11 cellular contexts compared by ENCODE assay signal in the genomic region with DNA sequence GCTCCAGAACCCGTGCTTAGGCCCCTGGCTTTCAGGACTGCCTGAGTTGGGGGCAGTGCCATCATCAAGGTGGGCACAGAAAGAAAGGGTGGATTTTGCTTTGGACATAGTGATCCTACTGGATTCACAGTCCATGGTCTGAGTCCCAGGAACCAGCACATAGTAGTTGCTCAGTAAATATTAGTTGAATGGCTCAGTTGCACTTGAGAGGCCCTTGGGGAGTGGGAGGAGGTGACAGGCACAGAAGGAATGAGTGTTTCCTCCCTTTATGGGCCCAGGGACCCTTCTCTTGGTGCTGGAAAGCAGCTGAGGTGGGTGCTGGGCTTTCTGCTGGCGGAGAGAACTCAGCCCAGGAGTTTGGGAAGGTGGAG. TPM values are rescaled to one million over a fixed set of nuclear protein-coding genes. Genes with fewer than 3 reads are reported as not detected.
DNase-seq lines count a peak whose midpoint lies in the region; ATAC-seq, FAIRE-seq and TF ChIP-seq lines count a peak whose summit lies in the region.
"Had no signal": no experiment of that assay in that cellular context is flagged by ENCODE, and none has a peak within 500 bp of the region (broad histone marks: within the 10 kb centered on the region; RNA-seq: fewer than 3 reads in every experiment).

No MANE protein-coding gene starts in this region.

- peak overlapping the region; percentile 98 for H3K27ac Mint-ChIP-seq in astrocyte (ENCODE audit: unreplicated experiment)
- H3K27ac Mint-ChIP-seq in activated CD8-positive, alpha-beta T cell treated with anti-CD3 and anti-CD28 coated beads for 36 hours, result no peak overlapping the region

- H3K23ac ChIP-seq in mesenchymal stem cell (ENCODE audit: low read length in 2 of 2), result no peak overlapping the region

- WGBS in mesenchymal stem cell, result 89% methylated on average over 2 of the region's 2 CpGs

- H3K4me1 Mint-ChIP-seq in astrocyte (ENCODE audit: low read depth, unreplicated experiment), result peaks cover 72% of the 10 kb centered on the region
- H3K4me1 Mint-ChIP-seq in activated CD8-positive, alpha-beta T cell treated with anti-CD3 and anti-CD28 coated beads for 36 hours (ENCODE audit: low read depth), result peaks cover 12% of the 10 kb centered on the region

- H3K9me3 ChIP-seq in astrocyte (ENCODE audit: insufficient read depth, low read depth, low read length), result no peaks in the 10 kb centered on the region
- no peaks in the 10 kb centered on the region for H3K9me3 ChIP-seq in mesenchymal stem cell (ENCODE audit: control insufficient read depth, low read length)

- peak overlapping the region; percentile 76 for H3K4me3 Mint-ChIP-seq in astrocyte (ENCODE audit: unreplicated experiment)
- H3K4me3 Mint-ChIP-seq in activated CD8-positive, alpha-beta T cell treated with anti-CD3 and anti-CD28 coated beads for 36 hours, result no peak overlapping the region

- H3K27me3 ChIP-seq in astrocyte (ENCODE audit: insufficient read depth, low read length) (no peaks in the 10 kb centered on the region), mesenchymal stem cell (ENCODE audit: control insufficient read depth in 1 of 2, insufficient read depth in 1 of 2, low read length in 2 of 2) (no peaks in the 10 kb centered on the region)

- H2BK5ac ChIP-seq in mesenchymal stem cell (ENCODE audit: low read depth, low read length, poor library complexity, severe bottlenecking), result no peak overlapping the region

- no peaks in the 10 kb centered on the region for H3K27me3 Mint-ChIP-seq in astrocyte (ENCODE audit: low read depth, unreplicated experiment)
- no peaks in the 10 kb centered on the region for H3K27me3 Mint-ChIP-seq in activated CD8-positive, alpha-beta T cell treated with anti-CD3 and anti-CD28 coated beads for 36 hours

- H3K79me2 ChIP-seq in astrocyte (ENCODE audit: insufficient read depth, low read length), result peaks cover 87% of the 10 kb centered on the region

- no peak overlapping the region for H2AFZ ChIP-seq in astrocyte (ENCODE audit: low read depth, low read length)
- H2AFZ ChIP-seq in mesenchymal stem cell (ENCODE audit: low read depth, low read length), result no peak overlapping the region

- H3K18ac ChIP-seq in mesenchymal stem cell (ENCODE audit: low read depth in 1 of 2, low read length in 2 of 2), result peak overlapping the region; percentile 74 to 99

- FAIRE-seq in astrocyte (lab: Jason Lieb, UNC), result no peak
- no peak for FAIRE-seq in D721Med (lab: Jason Lieb, UNC)

- peaks cover 43% of the 10 kb centered on the region for H4K20me1 ChIP-seq in astrocyte (ENCODE audit: insufficient read depth, low read length)

- H2BK120ac ChIP-seq in mesenchymal stem cell (ENCODE audit: low read depth, low read length), result peak overlapping the region; percentile 99

- H3K36me3 ChIP-seq in astrocyte (ENCODE audit: insufficient read depth, low read length) (no peaks in the 10 kb centered on the region), mesenchymal stem cell (ENCODE audit: control insufficient read depth in 1 of 2, insufficient read depth in 2 of 2, low read depth in 1 of 2, low read length in 2 of 2) (peaks cover 9 to 36% of the 10 kb centered on the region in 2 experiments)

- peak overlapping the region; percentile 99 for H4K91ac ChIP-seq in mesenchymal stem cell (ENCODE audit: low read length)

- peak overlapping the region; percentile 87 for H4K8ac ChIP-seq in mesenchymal stem cell (ENCODE audit: low read length)

- H3K4me1 ChIP-seq in astrocyte (ENCODE audit: insufficient read depth, low read length) (peaks cover 71% of the 10 kb centered on the region), mesenchymal stem cell (ENCODE audit: control insufficient read depth, insufficient read depth, low read depth, low read length) (peaks cover 80% of the 10 kb centered on the region)

- H3K9ac ChIP-seq in astrocyte (ENCODE audit: low read length), result peak overlapping the region; percentile 79
- H3K9ac ChIP-seq in mesenchymal stem cell (ENCODE audit: low read length), result peak overlapping the region; percentile 83

- H3K4ac ChIP-seq in mesenchymal stem cell (ENCODE audit: low read depth in 1 of 2, low read length in 2 of 2), result peak overlapping the region; percentile 46 to 86

- H3K14ac ChIP-seq in mesenchymal stem cell (ENCODE audit: low read length in 2 of 2), result peak overlapping the region in 1 of 2 experiments; percentile 99

- DNase-seq in HCEC 1CT (peak; percentile 37), astrocyte (ENCODE audit: low read depth) (no peak), mesenchymal stem cell (no peak), D721Med (ENCODE audit: insufficient read length, low spot score) (no peak), ecto neural progenitor cell (ENCODE audit: low spot score) (no peak)
- DNase-seq in activated CD8-positive, alpha-beta T cell treated with anti-CD3 and anti-CD28 coated beads for 36 hours, result no peak
- DNase-seq: NCI-H1092 treated with DMSO at 0.1 percent for 48 hours; stimulated activated CD4-positive, alpha-beta T cell treated with anti-CD3 and anti-CD28 coated beads, Interleukin-4, amount 100 ng/mL, for 24 hours; T1000 had no signal

- H2BK15ac ChIP-seq in mesenchymal stem cell (ENCODE audit: low read depth, poor library complexity, severe bottlenecking), result peak overlapping the region; percentile 95

- POLR2A ChIA-PET in activated CD8-positive, alpha-beta T cell treated with anti-CD3 and anti-CD28 coated beads for 36 hours (lab: Charles Lee), result no interaction called here

- peaks cover 2% of the 10 kb centered on the region for H3K36me3 Mint-ChIP-seq in astrocyte (ENCODE audit: low read depth, unreplicated experiment)
- H3K36me3 Mint-ChIP-seq in activated CD8-positive, alpha-beta T cell treated with anti-CD3 and anti-CD28 coated beads for 36 hours (ENCODE audit: low read depth), result no peaks in the 10 kb centered on the region

- intact Hi-C loops in activated CD8-positive, alpha-beta T cell treated with anti-CD3 and anti-CD28 coated beads for 36 hours (cut with micrococcal nuclease), result no loop called here

- H3K4me3 ChIP-seq in astrocyte (ENCODE audit: insufficient read depth, low read depth, low read length) (no peak overlapping the region), mesenchymal stem cell (ENCODE audit: insufficient read depth in 1 of 2, low read depth in 1 of 2, low read length in 2 of 2) (peak overlapping the region in 1 of 2 experiments; percentile 11)

- peak overlapping the region; percentile 40 for H2AK5ac ChIP-seq in mesenchymal stem cell (ENCODE audit: low read length, severe bottlenecking)

- TF ChIP-seq CTCF in astrocyte (IDR thresholded peaks at IDR 0.05; ENCODE audit: insufficient read depth, low read depth, low read length), result no peak
- no peak for TF ChIP-seq CTCF in D721Med (IDR thresholded peaks at IDR 0.05; ENCODE audit: insufficient read depth, missing control alignments)
- TF ChIP-seq CTCF in activated CD8-positive, alpha-beta T cell treated with anti-CD3 and anti-CD28 coated beads for 36 hours (IDR thresholded peaks at IDR 0.05), result no peak

- H3K79me1 ChIP-seq in mesenchymal stem cell (replicated peaks; ENCODE audit: low read length, poor library complexity, severe bottlenecking), result peaks cover 14% of the 10 kb centered on the region

- H3K27ac ChIP-seq in astrocyte (ENCODE audit: low read depth, low read length) (peak overlapping the region; percentile 82), mesenchymal stem cell (ENCODE audit: low read length, poor library complexity, severe bottlenecking) (peak overlapping the region; percentile 41), temporal lobe (ENCODE audit: low read depth, low read length) (peak overlapping the region; percentile 70)

- ATAC-seq in GM18907 (IDR thresholded peaks at IDR 0.05; ENCODE audit: unreplicated experiment), result no peak
- ATAC-seq in activated CD8-positive, alpha-beta T cell treated with anti-CD3 and anti-CD28 coated beads for 36 hours, result no peak

- H3K4me2 ChIP-seq in astrocyte (ENCODE audit: low read length) (peak overlapping the region; percentile 72), mesenchymal stem cell (ENCODE audit: low read length, poor library complexity, severe bottlenecking) (no peak overlapping the region)

- peak overlapping the region; percentile 50 to 100 for H2BK12ac ChIP-seq in mesenchymal stem cell (ENCODE audit: low read length in 2 of 2)

- CTCF ChIA-PET in activated CD8-positive, alpha-beta T cell treated with anti-CD3 and anti-CD28 coated beads for 36 hours (lab: Charles Lee), result interaction anchor here (1.7 kb wide), 1 partner anchor 11 kb away, joined by 6 read pairs; no protein-coding TSS in a partner anchor

- H3K9me3 Mint-ChIP-seq in astrocyte (ENCODE audit: unreplicated experiment), result peaks cover 2% of the 10 kb centered on the region
- H3K9me3 Mint-ChIP-seq in activated CD8-positive, alpha-beta T cell treated with anti-CD3 and anti-CD28 coated beads for 36 hours, result no peaks in the 10 kb centered on the region

RNA-seq across cellular contexts. Expression of a gene that starts 16.6 kb away (rescaled TPM):
- total RNA-seq in astrocyte, result 59.7 and 66.4 TPM in 2 replicates
- polyA plus RNA-seq in mesenchymal stem cell (2013, experiment 1 of 2), result 69.6 TPM
- 65.7 TPM for polyA plus RNA-seq in mesenchymal stem cell (2013, experiment 2 of 2)
- 17.9 TPM for total RNA-seq in temporal lobe
- under 1 TPM; 0.07 to 0.41 TPM for total RNA-seq in activated CD8-positive, alpha-beta T cell treated with anti-CD3 and anti-CD28 coated beads for 36 hours

RNA-seq across cellular contexts. Expression of a gene that starts 51.5 kb away (rescaled TPM):
- total RNA-seq in astrocyte, result 3.6 and 5.2 TPM in 2 replicates
- polyA plus RNA-seq in mesenchymal stem cell (2013, experiment 1 of 2), result 2.6 TPM
- 3.0 TPM for polyA plus RNA-seq in mesenchymal stem cell (2013, experiment 2 of 2)
- 1.5 TPM for total RNA-seq in temporal lobe
- total RNA-seq in activated CD8-positive, alpha-beta T cell treated with anti-CD3 and anti-CD28 coated beads for 36 hours, result 10 to 100 TPM; 26.6 to 29.6 TPM

RNA-seq across cellular contexts. Expression of a gene that starts 52.5 kb away (rescaled TPM):
- total RNA-seq in astrocyte (0.14 and 0.75 TPM in 2 replicates), temporal lobe (under 0.01 TPM)
- 0.35 TPM for polyA plus RNA-seq in mesenchymal stem cell (2013, experiment 1 of 2)
- 0.21 TPM for polyA plus RNA-seq in mesenchymal stem cell (2013, experiment 2 of 2)
- not detected for total RNA-seq in activated CD8-positive, alpha-beta T cell treated with anti-CD3 and anti-CD28 coated beads for 36 hours

Comparison
In these comparisons a context has a peak if more than half of its experiments do, and no peak if none do; other contexts are left out.
1. RNA of a gene that starts 16.6 kb away (total RNA-seq): 59.7 to 66.4 TPM in astrocyte and 17.9 TPM in temporal lobe (single experiment); 0.07 to 0.41 TPM in activated CD8-positive, alpha-beta T cell treated with anti-CD3 and anti-CD28 coated beads for 36 hours; every median in the first group is over 10 times any median in the second.
2. Peak in every context shown above with its lines, with median percentiles within 50 percentile points of each other: H3K27ac ChIP-seq.